31 cellular contexts compared by ENCODE assay signal in genomic region chr5:13217636-13218035, GRCh38.
"Had no signal": no experiment of that assay in that cellular context is flagged by ENCODE, and none has a peak within 500 bp of the region (broad histone marks: within the 10 kb centered on the region; RNA-seq: fewer than 3 reads in every experiment).

No MANE protein-coding gene starts in this region.

- H3K27me3 ChIP-seq: body of pancreas, colonic mucosa, dorsolateral prefrontal cortex, heart left ventricle, sigmoid colon, stomach, tibial artery, upper lobe of right lung had no signal

- H3K9me3 ChIP-seq: body of pancreas, colonic mucosa, sigmoid colon, stomach, tibial artery, upper lobe of right lung had no signal

- H3K27ac Mint-ChIP-seq: activated naive CD4-positive, alpha-beta T cell treated with anti-CD3 and anti-CD28 coated beads for 36 hours; activated naive CD8-positive, alpha-beta T cell treated with anti-CD3 and anti-CD28 coated beads for 36 hours; activated T-helper 1 cell treated with anti-CD3 and anti-CD28 coated beads, Interleukin-12 subunit alpha, Interleukin-12 subunit beta, Interleukin-2, Interleukin-4 antibody, amounts not matched to agents 30 ng/mL and 10 ng/mL and 1 ng/mL, durations not matched to agents 14 hours and 24 hours and 36 hours; immature natural killer cell; mesothelial cell of epicardium; naive thymus-derived CD8-positive, alpha-beta T cell; stimulated activated naive B cell treated with anti-CD40 and anti-IgM and Interleukin-4, amounts not matched to agents 10 μg/mL and 1 μg/mL and 100 μg/mL, for 72 hours; T-helper 1 cell treated with Interleukin-12 subunit alpha and Interleukin-12 subunit beta and Interleukin-4 antibody, amounts not matched to agents 30 μg/mL and 1 μg/mL, for 36 hours had no signal

- H3K27me3 Mint-ChIP-seq: activated naive CD8-positive, alpha-beta T cell treated with anti-CD3 and anti-CD28 coated beads for 36 hours; naive thymus-derived CD8-positive, alpha-beta T cell; stimulated activated naive B cell treated with anti-CD40 and anti-IgM and Interleukin-4, amounts not matched to agents 10 μg/mL and 1 μg/mL and 100 μg/mL, for 72 hours had no signal

- H3K4me1 ChIP-seq: colonic mucosa, heart left ventricle, sigmoid colon, stomach, tibial artery, upper lobe of right lung had no signal

- H3K4me3 Mint-ChIP-seq: activated naive CD4-positive, alpha-beta T cell treated with anti-CD3 and anti-CD28 coated beads for 36 hours; activated naive CD8-positive, alpha-beta T cell treated with anti-CD3 and anti-CD28 coated beads for 36 hours; activated T-helper 1 cell treated with anti-CD3 and anti-CD28 coated beads, Interleukin-12 subunit alpha, Interleukin-12 subunit beta, Interleukin-2, Interleukin-4 antibody, amounts not matched to agents 30 ng/mL and 10 ng/mL and 1 ng/mL, durations not matched to agents 14 hours and 24 hours and 36 hours; immature natural killer cell; mesothelial cell of epicardium; naive thymus-derived CD8-positive, alpha-beta T cell; neural crest cell; stimulated activated naive B cell treated with anti-CD40 and anti-IgM and Interleukin-4, amounts not matched to agents 10 μg/mL and 1 μg/mL and 100 μg/mL, for 72 hours; T-helper 1 cell treated with Interleukin-12 subunit alpha and Interleukin-12 subunit beta and Interleukin-4 antibody, amounts not matched to agents 30 μg/mL and 1 μg/mL, for 36 hours had no signal

- H3K9me3 Mint-ChIP-seq: mesothelial cell of epicardium, neural crest cell had no signal

- H3K27ac ChIP-seq: body of pancreas, colonic mucosa, dorsolateral prefrontal cortex, heart left ventricle, sigmoid colon, stomach, tibial artery, upper lobe of right lung, VCaP had no signal

- H3K36me3 ChIP-seq: colonic mucosa, heart left ventricle, sigmoid colon, stomach, tibial artery, upper lobe of right lung had no signal

- H3K36me3 Mint-ChIP-seq: activated naive CD8-positive, alpha-beta T cell treated with anti-CD3 and anti-CD28 coated beads for 36 hours; immature natural killer cell; mesothelial cell of epicardium; naive thymus-derived CD8-positive, alpha-beta T cell; stimulated activated naive B cell treated with anti-CD40 and anti-IgM and Interleukin-4, amounts not matched to agents 10 μg/mL and 1 μg/mL and 100 μg/mL, for 72 hours had no signal

- FAIRE-seq: TTC549 had no signal

- H3K4me3 ChIP-seq: body of pancreas, colonic mucosa, dorsolateral prefrontal cortex, heart left ventricle, sigmoid colon, stomach, tibial artery, upper lobe of right lung had no signal

- DNase-seq: activated CD4-positive, alpha-beta T cell treated with anti-CD3 and anti-CD28 coated beads for 4 hours; activated CD4-positive, alpha-beta T cell treated with anti-CD3 and anti-CD28 coated beads, Interleukin-2, amount 50 U/mL, for 48 hours; activated CD8-positive, alpha-beta memory T cell treated with anti-CD3 and anti-CD28 coated beads for 24 hours; activated effector memory CD4-positive, alpha-beta T cell treated with anti-CD3 and anti-CD28 coated beads, Interleukin-2, amount 50 U/mL, for 16 hours; activated naive CD4-positive, alpha-beta T cell treated with anti-CD3 and anti-CD28 coated beads for 36 hours; activated naive CD8-positive, alpha-beta T cell treated with anti-CD3 and anti-CD28 coated beads for 36 hours; body of pancreas; colonic mucosa; dorsolateral prefrontal cortex; effector memory CD4-positive, alpha-beta T cell; erythroblast; foreskin fibroblast; heart left ventricle; hypothalamus; immature natural killer cell; naive thymus-derived CD8-positive, alpha-beta T cell; occipital lobe; sigmoid colon; stimulated activated CD4-positive, alpha-beta T cell treated with anti-CD3 and anti-CD28 coated beads, Interleukin-15, amount 100 ng/mL, for 24 hours; stimulated activated CD4-positive, alpha-beta T cell treated with anti-CD3 and anti-CD28 coated beads, Interleukin-2, amount 100 ng/mL, for 24 hours; stimulated activated naive B cell treated with anti-CD40 and anti-IgM and Interleukin-4, amounts not matched to agents 10 μg/mL and 1 μg/mL and 100 μg/mL, for 72 hours; stomach; T-helper 9 cell; tibial artery; upper lobe of right lung had no signal

- H3K4me1 Mint-ChIP-seq: activated naive CD8-positive, alpha-beta T cell treated with anti-CD3 and anti-CD28 coated beads for 36 hours; immature natural killer cell; mesothelial cell of epicardium; naive thymus-derived CD8-positive, alpha-beta T cell; stimulated activated naive B cell treated with anti-CD40 and anti-IgM and Interleukin-4, amounts not matched to agents 10 μg/mL and 1 μg/mL and 100 μg/mL, for 72 hours had no signal
